18 cellular contexts compared by ENCODE assay signal in genomic region chr3:16908878-16909277, GRCh38. TPM values are rescaled to one million over a fixed set of nuclear protein-coding genes. Genes with fewer than 3 reads are reported as not detected.
DNase-seq lines count a peak whose midpoint lies in the region; ATAC-seq, FAIRE-seq and TF ChIP-seq lines count a peak whose summit lies in the region.
"Had no signal": no experiment of that assay in that cellular context is flagged by ENCODE, and none has a peak within 500 bp of the region (broad histone marks: within the 10 kb centered on the region; RNA-seq: fewer than 3 reads in every experiment).

No MANE protein-coding gene starts in this region.

- H3K36me3 ChIP-seq in K562 (ENCODE audit: control insufficient read depth, insufficient read depth, low read length) (no peaks in the 10 kb centered on the region), esophagus squamous epithelium (no peaks in the 10 kb centered on the region)
- H3K36me3 ChIP-seq: SJCRH30 had no signal

- CTCF ChIA-PET in K562 (lab: Yijun Ruan, JAX; ENCODE audit: low intra/inter-chr PET ratio), result no interaction called here

- H3K27ac Mint-ChIP-seq in activated naive CD4-positive, alpha-beta T cell treated with anti-CD3 and anti-CD28 coated beads, Interleukin-2, amount 50 U/mL, for 24 hours, result peak overlapping the region; percentile 80
- H3K27ac Mint-ChIP-seq in activated naive CD4-positive, alpha-beta T cell treated with anti-CD3 and anti-CD28 coated beads, Interleukin-2, amount 50 U/mL, for 72 hours, result no peak overlapping the region
- H3K27ac Mint-ChIP-seq in stimulated activated memory B cell treated with anti-CD40 and anti-IgM and Interleukin-4, amounts not matched to agents 10 μg/mL and 1 μg/mL and 100 μg/mL, for 72 hours, result peak overlapping the region; percentile 52

- H3K27ac ChIP-seq in K562 (ENCODE audit: extremely low read depth, low read depth, low read length), result no peak overlapping the region
- no peak overlapping the region for H3K27ac ChIP-seq in esophagus squamous epithelium
- H3K27ac ChIP-seq: PC-9, SJCRH30 had no signal

- H3K36me3 Mint-ChIP-seq in activated naive CD4-positive, alpha-beta T cell treated with anti-CD3 and anti-CD28 coated beads, Interleukin-2, amount 50 U/mL, for 24 hours, result peaks cover 6% of the 10 kb centered on the region
- H3K36me3 Mint-ChIP-seq in activated naive CD4-positive, alpha-beta T cell treated with anti-CD3 and anti-CD28 coated beads, Interleukin-2, amount 50 U/mL, for 72 hours, result peaks cover 0 to 11% of the 10 kb centered on the region in 2 donors
- peaks cover 23% of the 10 kb centered on the region for H3K36me3 Mint-ChIP-seq in stimulated activated memory B cell treated with anti-CD40 and anti-IgM and Interleukin-4, amounts not matched to agents 10 μg/mL and 1 μg/mL and 100 μg/mL, for 72 hours

- intact Hi-C loops in K562 (cut with micrococcal nuclease), result no loop called here
- intact Hi-C loops in esophagus squamous epithelium (cut with DNase I), result no loop called here

- H3K27me3 Mint-ChIP-seq in activated naive CD4-positive, alpha-beta T cell treated with anti-CD3 and anti-CD28 coated beads, Interleukin-2, amount 50 U/mL, for 24 hours, result no peaks in the 10 kb centered on the region
- no peaks in the 10 kb centered on the region for H3K27me3 Mint-ChIP-seq in stimulated activated memory B cell treated with anti-CD40 and anti-IgM and Interleukin-4, amounts not matched to agents 10 μg/mL and 1 μg/mL and 100 μg/mL, for 72 hours

- BruUV-seq in K562 (replicated peaks; lab: Mats Ljungman, UMichigan), result no TSS peak

- H3K4me3 Mint-ChIP-seq in activated naive CD4-positive, alpha-beta T cell treated with anti-CD3 and anti-CD28 coated beads, Interleukin-2, amount 50 U/mL, for 24 hours, result peak overlapping the region; percentile 12
- H3K4me3 Mint-ChIP-seq in stimulated activated memory B cell treated with anti-CD40 and anti-IgM and Interleukin-4, amounts not matched to agents 10 μg/mL and 1 μg/mL and 100 μg/mL, for 72 hours, result no peak overlapping the region

- no peaks in the 10 kb centered on the region for H3K79me2 ChIP-seq in K562 (ENCODE audit: control insufficient read depth, insufficient read depth, low read length)

- DNase-seq in activated naive CD4-positive, alpha-beta T cell treated with anti-CD3 and anti-CD28 coated beads, Interleukin-2, amount 50 U/mL, for 72 hours (ENCODE audit: low spot score in 2 of 2), result no peak
- peak; percentile 12 for DNase-seq in NAMALWA (ENCODE audit: low spot score)
- no peak for DNase-seq in K562 (ENCODE audit: extremely low read depth in 1 of 4, low spot score in 3 of 4)
- no peak for DNase-seq in esophagus squamous epithelium (lab: John Stamatoyannopoulos, UW)
- no peak for DNase-seq in GM13977 (ENCODE audit: low spot score)
- DNase-seq in kidney glomerular epithelial cell (lab: John Stamatoyannopoulos, UW), result no peak
- DNase-seq: 8988T; EL; H7; NCI-H1105 treated with DMSO at 0.1 percent for 48 hours; NCI-H187; NCI-H526 treated with DMSO at 0.1 percent for 48 hours; NK-92 treated with Interleukin-12 subunit alpha and Interleukin-12 subunit beta, amount 100 ng/mL, for 24 hours; PC-9; SJCRH30 had no signal

- no peak for TF ChIP-seq EP300 in K562 (IDR thresholded peaks at IDR 0.05; ENCODE audit: low read length)

- TF ChIP-seq POLR2A in K562 (conservative IDR thresholded peaks at IDR 0.05) (no peak), esophagus squamous epithelium (IDR thresholded peaks at IDR 0.05) (no peak)

- H2AFZ ChIP-seq in K562 (ENCODE audit: low read depth, low read length), result no peak overlapping the region
- H2AFZ ChIP-seq: PC-9 had no signal

- POLR2A ChIA-PET in K562 (lab: Yijun Ruan, JAX), result interaction anchor here (1.3 kb wide), 1 partner anchor 12 kb away, joined by 5 read pairs; no protein-coding TSS in a partner anchor

- H3K9me1 ChIP-seq in K562 (ENCODE audit: control insufficient read depth, insufficient read depth, low read length), result no peaks in the 10 kb centered on the region

- peaks cover 79% of the 10 kb centered on the region for H3K4me1 Mint-ChIP-seq in activated naive CD4-positive, alpha-beta T cell treated with anti-CD3 and anti-CD28 coated beads, Interleukin-2, amount 50 U/mL, for 24 hours
- peaks cover 70% of the 10 kb centered on the region for H3K4me1 Mint-ChIP-seq in stimulated activated memory B cell treated with anti-CD40 and anti-IgM and Interleukin-4, amounts not matched to agents 10 μg/mL and 1 μg/mL and 100 μg/mL, for 72 hours

- H3K27me3 ChIP-seq in K562 (ENCODE audit: control insufficient read depth in 2 of 2, insufficient read depth in 2 of 2, low read length in 2 of 2), result no peaks in the 10 kb centered on the region; a peak in 1 of 5 replicates
- no peaks in the 10 kb centered on the region for H3K27me3 ChIP-seq in esophagus squamous epithelium
- H3K27me3 ChIP-seq: SJCRH30 had no signal

- H3K4me3 ChIP-seq in K562, result no peak overlapping the region
- H3K4me3 ChIP-seq in esophagus squamous epithelium, result no peak overlapping the region
- H3K4me3 ChIP-seq: PC-9, SJCRH30 had no signal

- no peak for ATAC-seq in activated naive CD4-positive, alpha-beta T cell treated with anti-CD3 and anti-CD28 coated beads, Interleukin-2, amount 50 U/mL, for 72 hours
- ATAC-seq in K562, result peak; percentile 51; the same call in 2 of the 3 replicates
- no peak for ATAC-seq in stimulated activated memory B cell treated with anti-CD40 and anti-IgM and Interleukin-4, amounts not matched to agents 10 μg/mL and 1 μg/mL and 100 μg/mL, for 72 hours
- ATAC-seq: HepG2 had no signal

- H3K9me3 ChIP-seq in K562 (replicated peaks; ENCODE audit: control insufficient read depth, insufficient read depth, low read depth, low read length) (no peaks in the 10 kb centered on the region), esophagus squamous epithelium (no peaks in the 10 kb centered on the region)
- H3K9me3 ChIP-seq: SJCRH30 had no signal

- H3K4me1 ChIP-seq in K562 (replicated peaks in 1 of 2; ENCODE audit: control insufficient read depth in 2 of 2, insufficient read depth in 2 of 2, low read length in 2 of 2), result peaks cover 0 to 8% of the 10 kb centered on the region in 2 experiments; a peak in 4 of 5 replicates
- peaks cover 0 to 18% (median 0%) of the 10 kb centered on the region in 3 donors for H3K4me1 ChIP-seq in esophagus squamous epithelium

- WGBS in K562 (ENCODE audit: insufficient coverage, low coverage, missing lambda C conversion rate), result 0% methylated on average over 2 of the region's 2 CpGs
- WGBS in esophagus squamous epithelium, 2 donors, result 93 to 98% methylated on average over 2 of the region's 2 CpGs

- TF ChIP-seq RAD21 in K562 (CRISPR knock-in tag; conservative IDR thresholded peaks at IDR 0.05 in 1 of 2, IDR thresholded peaks at IDR 0.05 in 1 of 2), result no peak

- H3K9me3 Mint-ChIP-seq in activated naive CD4-positive, alpha-beta T cell treated with anti-CD3 and anti-CD28 coated beads, Interleukin-2, amount 50 U/mL, for 24 hours, result no peaks in the 10 kb centered on the region
- peaks cover 0 to 4% of the 10 kb centered on the region in 2 donors for H3K9me3 Mint-ChIP-seq in activated naive CD4-positive, alpha-beta T cell treated with anti-CD3 and anti-CD28 coated beads, Interleukin-2, amount 50 U/mL, for 72 hours
- H3K9me3 Mint-ChIP-seq in stimulated activated memory B cell treated with anti-CD40 and anti-IgM and Interleukin-4, amounts not matched to agents 10 μg/mL and 1 μg/mL and 100 μg/mL, for 72 hours, result no peaks in the 10 kb centered on the region

- no peak for FAIRE-seq in K562 (lab: Jason Lieb, UNC)
- FAIRE-seq: HepG2 had no signal

- TF ChIP-seq CTCF in K562 (IDR thresholded peaks at IDR 0.05 in 2 of 3, conservative IDR thresholded peaks at IDR 0.05 in 1 of 3; ENCODE audit: insufficient read depth in 2 of 3, low read depth in 1 of 3, low read length in 3 of 3) (no peak), esophagus squamous epithelium (IDR thresholded peaks at IDR 0.05) (no peak), GM13977 (IDR thresholded peaks at IDR 0.05; ENCODE audit: extremely low read depth, insufficient read depth, missing control alignments) (no peak)

- in situ Hi-C loops in K562 (cut with MboI), result loop anchor here (25.0 kb wide), 1 partner anchor 503 kb away; no protein-coding TSS in a partner anchor
- in situ Hi-C loops in GM13977 (cut with MboI; ENCODE audit: low pct_unique_long_range_greater_than_20kb, low sequenced_read_pairs, unreplicated experiment), result no loop called here

- no peak overlapping the region for H3K4me2 ChIP-seq in K562 (ENCODE audit: insufficient read depth, low read length)
- H3K4me2 ChIP-seq: PC-9 had no signal

- no peaks in the 10 kb centered on the region for H4K20me1 ChIP-seq in K562 (replicated peaks; ENCODE audit: control insufficient read depth, insufficient read depth, low read length)

- H3K9ac ChIP-seq in K562 (ENCODE audit: insufficient read depth in 1 of 2, low read depth in 2 of 2, low read length in 2 of 2), result no peak overlapping the region

TF ChIP-seq in K562, 482 proteins besides CTCF, POLR2A, EP300 and RAD21 (continues in another document):
- TF ChIP-seq MYC (IDR thresholded peaks at IDR 0.05; ENCODE audit: low read depth, low read length) (no peak), MYC (CRISPR knock-in tag; IDR thresholded peaks at IDR 0.05; ENCODE audit: borderline replicate concordance, low read depth) (no peak), DPF2 (IDR thresholded peaks at IDR 0.05) (peak; percentile 42; the same call in 1 of the 2 replicates), TAL1 (IDR thresholded peaks at IDR 0.05) (peak; percentile 72), ASH1L (IDR thresholded peaks at IDR 0.05; ENCODE audit: borderline replicate concordance, low read depth, partially characterized antibody) (no peak)

RNA-seq across cellular contexts. Expression of gene PLCL2, which starts 24.1 kb away (rescaled TPM):
- total RNA-seq in activated naive CD4-positive, alpha-beta T cell treated with anti-CD3 and anti-CD28 coated beads, Interleukin-2, amount 50 U/mL, for 72 hours, result 10 to 100 TPM; 17.8 to 20.5 TPM
- total RNA-seq in K562 (2011; cell fraction: chromatin; rRNA removed; ENCODE audit: low replicate concordance), result 0.12 and 0.46 TPM in 2 replicates
- 0.33 and 0.39 TPM in 2 replicates for total RNA-seq in K562 (2011; cell fraction: nucleolus; rRNA removed)
- 0.31 and 0.37 TPM in 2 replicates for total RNA-seq in K562 (2011; cell fraction: nucleoplasm; rRNA removed)
- total RNA-seq in K562 (2014; rRNA removed), result 0.04 and 0.09 TPM in 2 replicates
- total RNA-seq in K562 (2014; rRNA removed; fragmentation: Illumina TruSeq; extraction: Trizol), result 0.10 and 0.11 TPM in 2 replicates
- total RNA-seq in K562 (2015; rRNA removed; fragmentation: Illumina TruSeq; extraction: Trizol), result 0.11 TPM in 2 replicates
- total RNA-seq in K562 (2021), result 0.18 and 0.20 TPM in 2 replicates
- 0.11 and 0.17 TPM in 2 replicates for polyA plus RNA-seq in K562 (2011; rRNA removed)
- polyA plus RNA-seq in K562 (2011; cell fraction: cytosol; rRNA removed), result 0.07 and 0.10 TPM in 2 replicates
- 0.14 and 0.15 TPM in 2 replicates for polyA plus RNA-seq in K562 (2011; cell fraction: nucleus; rRNA removed)
- polyA plus RNA-seq in K562 (2012), result 0.05 and 0.08 TPM in 2 replicates
- 0.06 and 0.09 TPM in 2 replicates for polyA plus RNA-seq in K562 (2014; fragmentation: Illumina TruSeq; extraction: Trizol)
- polyA plus RNA-seq in K562 (2014; fragmentation: Nextera tagmentation; extraction: Ambion mirVana), result under 1 TPM in 1 of 2 experiments, not detected in 1; 0.03 TPM
- polyA plus RNA-seq in K562 (2014; rRNA removed), result not detected in 2 replicates
- 0.53 and 0.54 TPM in 2 replicates for polyA minus RNA-seq in K562 (2011; rRNA and poly(A)+ RNA removed)
- polyA minus RNA-seq in K562 (2011; cell fraction: cytosol; rRNA and poly(A)+ RNA removed), result 0.29 TPM in 1 of 2 replicates, not detected in the other
- polyA minus RNA-seq in K562 (2011; cell fraction: nucleus; rRNA and poly(A)+ RNA removed), result 0.40 and 0.56 TPM in 2 replicates
- 1 to 10 TPM in 3 of 4 donors, under 1 TPM in 1; 0.95 to 4.8 (median 2.2) TPM for total RNA-seq in esophagus squamous epithelium
- total RNA-seq: HepG2 had no signal
- polyA plus RNA-seq: HepG2 had no signal

Comparison
In these comparisons a context has a peak if more than half of its experiments do, and no peak if none do; other contexts are left out.
1. H3K27ac Mint-ChIP-seq: peak in activated naive CD4-positive, alpha-beta T cell treated with anti-CD3 and anti-CD28 coated beads, Interleukin-2, amount 50 U/mL, for 24 hours (single experiment) and stimulated activated memory B cell treated with anti-CD40 and anti-IgM and Interleukin-4, amounts not matched to agents 10 μg/mL and 1 μg/mL and 100 μg/mL, for 72 hours (single experiment); none in activated naive CD4-positive, alpha-beta T cell treated with anti-CD3 and anti-CD28 coated beads, Interleukin-2, amount 50 U/mL, for 72 hours (0 of 2).